8 cellular contexts compared by ENCODE assay signal in the genomic region with DNA sequence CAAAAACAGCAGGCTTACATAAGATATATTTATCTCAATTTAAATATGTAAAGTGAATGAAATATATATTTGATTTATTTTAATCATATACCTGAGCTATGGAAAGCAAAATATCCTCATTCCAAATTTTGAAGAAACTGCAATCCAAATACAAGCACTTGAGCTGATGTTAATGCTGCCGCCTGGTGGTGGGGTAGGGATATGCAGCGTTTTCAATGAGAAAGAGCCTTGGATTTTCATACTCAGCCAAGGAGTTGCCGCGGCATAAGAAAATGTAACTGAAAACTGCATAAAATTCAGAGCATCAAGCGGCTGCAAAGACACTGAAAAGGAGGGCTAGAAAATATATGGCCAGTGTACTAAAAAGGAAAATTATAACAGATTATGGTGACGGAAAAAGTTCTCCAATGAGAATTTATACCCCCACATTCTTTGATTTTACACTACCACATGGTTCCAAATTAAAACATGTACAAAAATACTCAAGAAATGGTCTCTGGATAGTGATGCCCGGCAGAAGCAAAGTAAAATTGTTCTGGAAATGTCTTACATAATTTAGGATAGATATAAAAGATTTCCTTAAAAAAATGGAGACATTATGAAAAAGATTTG.
DNase-seq lines count a peak whose midpoint lies in the region; ATAC-seq and TF ChIP-seq lines count a peak whose summit lies in the region.

No MANE protein-coding gene starts in this region.

- 19 to 25% methylated on average over 7 of the region's 7 CpGs for WGBS in testis, 2 donors

- H3K27ac ChIP-seq in lower lobe of right lung (no peak overlapping the region), testis (no peak overlapping the region)

- H3K36me3 ChIP-seq in BE2C (no peaks in the 10 kb centered on the region), lower lobe of right lung (no peaks in the 10 kb centered on the region), testis (ENCODE audit: low read depth, missing control alignments) (no peaks in the 10 kb centered on the region)

- ATAC-seq in GM18517 (IDR thresholded peaks at IDR 0.05; ENCODE audit: unreplicated experiment) (peak; percentile 75), lower lobe of right lung (no peak)

- intact Hi-C loops in lower lobe of right lung (cut with DNase I) (no loop called here), testis (cut with DNase I; ENCODE audit: low total_unique reads) (no loop called here)

- no peak for TF ChIP-seq POLR2A in testis (IDR thresholded peaks at IDR 0.05)

- peak; percentile 94 for TF ChIP-seq CTCF in BE2C (IDR thresholded peaks at IDR 0.05; ENCODE audit: low read depth, low read length)
- TF ChIP-seq CTCF in lower lobe of right lung (IDR thresholded peaks at IDR 0.05) = peak; percentile 79
- peak; percentile 57 to 81 (median 79) for TF ChIP-seq CTCF in testis (IDR thresholded peaks at IDR 0.05)

- H3K4me3 ChIP-seq in BE2C (ENCODE audit: low read depth, low read length) = no peak overlapping the region
- H3K4me3 ChIP-seq in lower lobe of right lung = no peak overlapping the region
- H3K4me3 ChIP-seq in testis = no peak overlapping the region

- H3K9me3 ChIP-seq in BE2C (no peaks in the 10 kb centered on the region), lower lobe of right lung (no peaks in the 10 kb centered on the region), testis (no peaks in the 10 kb centered on the region)

- no peaks in the 10 kb centered on the region for H3K27me3 ChIP-seq in BE2C
- no peaks in the 10 kb centered on the region for H3K27me3 ChIP-seq in lower lobe of right lung (ENCODE audit: low read depth)
- H3K27me3 ChIP-seq in testis = no peaks in the 10 kb centered on the region

- H3K4me1 ChIP-seq in BE2C (no peaks in the 10 kb centered on the region), lower lobe of right lung (no peaks in the 10 kb centered on the region), testis (no peaks in the 10 kb centered on the region)

- DNase-seq in BE2C (peak; percentile 58), HS-27A (ENCODE audit: low read depth) (peak; percentile 47), SKM-1 treated with dmso at 0.1 percent for 144 hours (lab: John Stamatoyannopoulos, UW; ENCODE audit: unreplicated experiment) (peak; percentile 48), cerebellar cortex (ENCODE audit: low spot score) (peak; percentile 29), lower lobe of right lung (peak; percentile 55), testis (peak; percentile 85), 8988T (no peak)
